Comparison of ENCODE assay signal across 8 cellular contexts in the genomic region with DNA sequence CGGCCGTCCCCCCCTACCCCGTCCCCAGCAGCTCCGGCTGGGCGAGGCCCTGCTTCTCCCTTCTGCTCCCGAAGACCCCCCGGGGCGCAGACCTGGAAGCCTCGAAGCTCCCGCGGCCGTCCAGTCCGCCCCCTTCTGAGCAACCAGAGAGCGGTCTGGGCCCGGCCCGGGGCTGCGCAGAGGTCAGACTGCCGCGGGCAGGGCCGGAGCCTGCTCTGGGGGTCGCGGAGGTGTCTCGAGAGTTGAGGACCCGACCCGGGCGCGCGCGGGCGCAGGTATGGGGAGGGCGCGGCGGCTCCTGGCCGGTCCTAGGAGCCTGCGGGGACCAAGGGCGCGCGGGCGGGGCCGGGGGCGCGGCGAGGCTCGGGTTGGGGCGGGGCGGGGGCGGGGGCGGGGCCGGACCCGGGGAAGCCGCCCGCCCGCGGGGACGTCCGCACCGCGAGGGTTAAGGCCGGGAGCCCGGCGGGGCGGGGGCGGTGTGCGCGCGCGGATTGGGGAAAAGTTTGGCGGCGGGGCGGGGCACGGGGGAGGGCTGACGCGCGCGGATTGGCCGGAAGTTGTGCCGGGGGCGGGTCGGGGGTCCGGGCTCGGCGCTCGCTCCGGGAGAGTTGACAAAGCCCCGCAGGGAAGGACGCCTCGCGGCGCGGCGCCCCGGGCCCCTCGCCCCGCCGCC. TPM values are rescaled to one million over a fixed set of nuclear protein-coding genes. Genes with fewer than 3 reads are reported as not detected.
DNase-seq lines count a peak whose midpoint lies in the region; ATAC-seq and TF ChIP-seq lines count a peak whose summit lies in the region.

Gene FGFRL1 (plus strand): TSS at position 605 of the 673 bp plus-strand sequence. CDS start 860 bp downstream, outside the sequence.

- peaks cover 27% of the 10 kb centered on the region for H3K27me3 Mint-ChIP-seq in activated CD8-positive, alpha-beta T cell treated with anti-CD3 and anti-CD28 coated beads for 36 hours

- H3K27me3 ChIP-seq in H7 (ENCODE audit: control insufficient read depth, insufficient read depth, low read length) (peaks cover 29% of the 10 kb centered on the region), lower lobe of right lung (ENCODE audit: low read depth) (peaks cover 19% of the 10 kb centered on the region)

- peak within 1 kb of the TSS; percentile 62 for H3K4me3 Mint-ChIP-seq in activated CD8-positive, alpha-beta T cell treated with anti-CD3 and anti-CD28 coated beads for 36 hours

- peaks cover 8% of the 10 kb centered on the region for H3K4me1 Mint-ChIP-seq in activated CD8-positive, alpha-beta T cell treated with anti-CD3 and anti-CD28 coated beads for 36 hours (ENCODE audit: low read depth)

- DNase-seq in D341Med (ENCODE audit: low spot score) (peak; percentile 94), H7 (peak; percentile 99), NCI-H510A (lab: John Stamatoyannopoulos, UW) (peak; percentile 57), ecto neural progenitor cell (ENCODE audit: low spot score) (peak; percentile 93), lower lobe of right lung (peak; percentile 94), DMS153 (lab: John Stamatoyannopoulos, UW) (no peak)
- DNase-seq in activated CD8-positive, alpha-beta T cell treated with anti-CD3 and anti-CD28 coated beads for 36 hours: peak; percentile 94
- DNase-seq in stimulated activated CD4-positive, alpha-beta T cell treated with anti-CD3 and anti-CD28 coated beads, Interleukin-4, amount 100 ng/mL, for 4 hours: peak; percentile 86 to 97

- H3K4me3 ChIP-seq in H7 (ENCODE audit: insufficient read depth, low read depth, low read length) (peak within 1 kb of the TSS; percentile 43), lower lobe of right lung (peak within 1 kb of the TSS; percentile 77)

- H3K36me3 Mint-ChIP-seq in activated CD8-positive, alpha-beta T cell treated with anti-CD3 and anti-CD28 coated beads for 36 hours (ENCODE audit: low read depth): peaks cover 4% of the 10 kb centered on the region

- H3K9me3 Mint-ChIP-seq in activated CD8-positive, alpha-beta T cell treated with anti-CD3 and anti-CD28 coated beads for 36 hours: peaks cover 2% of the 10 kb centered on the region

- H3K27ac ChIP-seq in lower lobe of right lung: peak within 1 kb of the TSS; percentile 75

- H3K4me1 ChIP-seq in lower lobe of right lung: peaks cover 30% of the 10 kb centered on the region

- CTCF ChIA-PET in activated CD8-positive, alpha-beta T cell treated with anti-CD3 and anti-CD28 coated beads for 36 hours (lab: Charles Lee): interaction anchor here (0.7 to 1.2 kb wide), 4 partner anchors 52 to 327 kb away, joined by 3 read pairs; no protein-coding TSS in a partner anchor

- POLR2A ChIA-PET in activated CD8-positive, alpha-beta T cell treated with anti-CD3 and anti-CD28 coated beads for 36 hours (lab: Charles Lee): interaction anchor here (0.6 to 1.5 kb wide), 3 partner anchors 24 to 129 kb away, joined by 3 to 6 read pairs (median 3); partner anchors contain the start of genes GAK, IDUA and TMEM175

- intact Hi-C loops in activated CD8-positive, alpha-beta T cell treated with anti-CD3 and anti-CD28 coated beads for 36 hours (cut with micrococcal nuclease): no loop called here
- intact Hi-C loops in lower lobe of right lung (cut with DNase I): no loop called here

- ATAC-seq in activated CD8-positive, alpha-beta T cell treated with anti-CD3 and anti-CD28 coated beads for 36 hours: peak; percentile 57
- ATAC-seq in lower lobe of right lung: peak; percentile 64 to 79

- H3K36me3 ChIP-seq in H7 (replicated peaks; ENCODE audit: control insufficient read depth, insufficient read depth, low read length) (no peaks in the 10 kb centered on the region; the same call in 1 of the 2 replicates), lower lobe of right lung (no peaks in the 10 kb centered on the region)

- TF ChIP-seq CTCF in activated CD8-positive, alpha-beta T cell treated with anti-CD3 and anti-CD28 coated beads for 36 hours (IDR thresholded peaks at IDR 0.05): no peak
- no peak for TF ChIP-seq CTCF in lower lobe of right lung (IDR thresholded peaks at IDR 0.05)

- H3K9me3 ChIP-seq in lower lobe of right lung: no peaks in the 10 kb centered on the region

- peak within 1 kb of the TSS; percentile 65 for H3K27ac Mint-ChIP-seq in activated CD8-positive, alpha-beta T cell treated with anti-CD3 and anti-CD28 coated beads for 36 hours

RNA-seq across cellular contexts. Expression of gene FGFRL1, which starts in this region (rescaled TPM):
- 23.3 and 39.1 TPM in 2 replicates for total RNA-seq in H7 (2014; rRNA removed; shearing (Covaris generic))
- 10 to 100 TPM; 16.2 to 18.0 TPM for total RNA-seq in activated CD8-positive, alpha-beta T cell treated with anti-CD3 and anti-CD28 coated beads for 36 hours
- 23.4 TPM for total RNA-seq in lower lobe of right lung
